Comparison of ENCODE assay signal across 12 cellular contexts in genomic region chr10:44965104-44965503, GRCh38. TPM values are rescaled to one million over a fixed set of nuclear protein-coding genes. Genes with fewer than 3 reads are reported as not detected.
DNase-seq lines count a peak whose midpoint lies in the region; ATAC-seq and TF ChIP-seq lines count a peak whose summit lies in the region.
"Had no signal": no experiment of that assay in that cellular context is flagged by ENCODE, and none has a peak within 500 bp of the region (broad histone marks: within the 10 kb centered on the region; RNA-seq: fewer than 3 reads in every experiment).

No MANE protein-coding gene starts in this region.

- H3K4me3 ChIP-seq in Karpas-422 (ENCODE audit: low read length) (no peak overlapping the region), muscle layer of duodenum (ENCODE audit: low read depth in 1 of 2, low read length in 2 of 2) (no peak overlapping the region), tibial artery (no peak overlapping the region)

- H3K36me3 Mint-ChIP-seq in activated CD8-positive, alpha-beta T cell treated with anti-CD3 and anti-CD28 coated beads, Interleukin-2, amount 10 ng/mL, durations not matched to agents 7 days and 5 days (ENCODE audit: low read depth) = no peaks in the 10 kb centered on the region

- no peaks in the 10 kb centered on the region for H3K27me3 Mint-ChIP-seq in activated CD8-positive, alpha-beta T cell treated with anti-CD3 and anti-CD28 coated beads, Interleukin-2, amount 10 ng/mL, durations not matched to agents 7 days and 5 days (ENCODE audit: low read depth)

- H3K27ac ChIP-seq in Karpas-422 (ENCODE audit: low read length) (peak overlapping the region; percentile 76), cingulate gyrus (ENCODE audit: low read depth, low read length) (peak overlapping the region; percentile 98), muscle layer of duodenum (ENCODE audit: low read length) (peak overlapping the region; percentile 24), tibial artery (peak overlapping the region; percentile 71 to 83)

- peak overlapping the region; percentile 57; the same call in 1 of the 2 replicates for H2AFZ ChIP-seq in Karpas-422 (ENCODE audit: low read length)

- H3K27ac Mint-ChIP-seq in activated CD8-positive, alpha-beta T cell treated with anti-CD3 and anti-CD28 coated beads, Interleukin-2, amount 10 ng/mL, durations not matched to agents 7 days and 5 days = no peak overlapping the region

- H3K27me3 ChIP-seq in Karpas-422 (ENCODE audit: low read length) = no peaks in the 10 kb centered on the region
- H3K27me3 ChIP-seq in muscle layer of duodenum (ENCODE audit: low read depth, low read length) = no peaks in the 10 kb centered on the region
- no peaks in the 10 kb centered on the region for H3K27me3 ChIP-seq in tibial artery

- no peak overlapping the region for H3K4me3 Mint-ChIP-seq in activated CD8-positive, alpha-beta T cell treated with anti-CD3 and anti-CD28 coated beads, Interleukin-2, amount 10 ng/mL, durations not matched to agents 7 days and 5 days

- no peaks in the 10 kb centered on the region for H4K20me1 ChIP-seq in Karpas-422 (ENCODE audit: insufficient read depth, low read depth, low read length)

- no peaks in the 10 kb centered on the region for H3K9me2 ChIP-seq in Karpas-422 (replicated peaks; ENCODE audit: insufficient read depth, low read length)

- no peaks in the 10 kb centered on the region for H3K79me2 ChIP-seq in Karpas-422 (ENCODE audit: low read length)

- H3K4me2 ChIP-seq in Karpas-422 (ENCODE audit: low read depth, low read length, poor library complexity, severe bottlenecking) = peak overlapping the region; percentile 62

- H3K36me3 ChIP-seq in Karpas-422 (ENCODE audit: insufficient read depth, low read length) (no peaks in the 10 kb centered on the region), muscle layer of duodenum (ENCODE audit: control insufficient read depth in 1 of 2, insufficient read depth in 2 of 2, low read length in 2 of 2) (peaks cover 2 to 6% of the 10 kb centered on the region in 2 donors), tibial artery (peaks cover 0 to 11% (median 9%) of the 10 kb centered on the region in 3 donors)

- CTCF ChIA-PET in activated CD8-positive, alpha-beta T cell treated with anti-CD3 and anti-CD28 coated beads, Interleukin-2, amount 10 ng/mL, durations not matched to agents 7 days and 5 days (lab: Charles Lee) = interaction anchor here (1.3 to 7.7 kb wide), 2 partner anchors 32 to 101 kb away, joined by 3 to 53 read pairs; no protein-coding TSS in a partner anchor

- peak overlapping the region; percentile 56; the same call in 1 of the 2 replicates for H3K9ac ChIP-seq in Karpas-422 (ENCODE audit: low read length)

- H3K4me1 Mint-ChIP-seq in activated CD8-positive, alpha-beta T cell treated with anti-CD3 and anti-CD28 coated beads, Interleukin-2, amount 10 ng/mL, durations not matched to agents 7 days and 5 days (ENCODE audit: low read depth) = peaks cover 36% of the 10 kb centered on the region

- H3K9me3 ChIP-seq in Karpas-422 (ENCODE audit: low read length) = no peaks in the 10 kb centered on the region
- no peaks in the 10 kb centered on the region for H3K9me3 ChIP-seq in muscle layer of duodenum (ENCODE audit: control insufficient read depth in 1 of 2, low read length in 2 of 2)
- H3K9me3 ChIP-seq in tibial artery = no peaks in the 10 kb centered on the region

- no peaks in the 10 kb centered on the region for H3K9me3 Mint-ChIP-seq in activated CD8-positive, alpha-beta T cell treated with anti-CD3 and anti-CD28 coated beads, Interleukin-2, amount 10 ng/mL, durations not matched to agents 7 days and 5 days (ENCODE audit: insufficient read depth)

- intact Hi-C loops in tibial artery (cut with DNase I; ENCODE audit: low total_unique reads) = no loop called here

- peaks cover 79% of the 10 kb centered on the region for H3K4me1 ChIP-seq in Karpas-422 (ENCODE audit: low read length)
- H3K4me1 ChIP-seq in muscle layer of duodenum (ENCODE audit: control insufficient read depth in 1 of 2, insufficient read depth in 2 of 2, low read length in 2 of 2) = peaks cover 30 to 53% of the 10 kb centered on the region in 2 donors
- peaks cover 0 to 93% (median 73%) of the 10 kb centered on the region in 4 donors for H3K4me1 ChIP-seq in tibial artery

- DNase-seq in Karpas-422 (no peak), tibial artery (no peak), OCI-M2 (lab: John Stamatoyannopoulos, UW; ENCODE audit: unreplicated experiment) (no peak)
- DNase-seq in activated CD8-positive, alpha-beta T cell treated with anti-CD3 and anti-CD28 coated beads, Interleukin-2, amount 10 ng/mL, durations not matched to agents 7 days and 5 days = no peak
- DNase-seq: activated naive CD4-positive, alpha-beta T cell treated with anti-CD3 and anti-CD28 coated beads, Interleukin-2, amount 50 U/mL, for 16 hours; dermis blood vessel endothelial cell; stimulated activated CD4-positive, alpha-beta T cell treated with anti-CD3 and anti-CD28 coated beads, Interleukin-2, amount 100 ng/mL, for 24 hours; stimulated activated naive CD4-positive, alpha-beta T cell treated with Interleukin-2 at 50 U/mL for 16 hours; T1000 had no signal

- TF ChIP-seq CTCF in tibial artery (IDR thresholded peaks at IDR 0.05) = no peak

- POLR2A ChIA-PET in activated CD8-positive, alpha-beta T cell treated with anti-CD3 and anti-CD28 coated beads, Interleukin-2, amount 10 ng/mL, durations not matched to agents 7 days and 5 days (lab: Charles Lee) = no interaction called here

- no peak for ATAC-seq in activated CD8-positive, alpha-beta T cell treated with anti-CD3 and anti-CD28 coated beads, Interleukin-2, amount 10 ng/mL, durations not matched to agents 7 days and 5 days
- no peak for ATAC-seq in HG03520 (IDR thresholded peaks at IDR 0.05; ENCODE audit: unreplicated experiment)

RNA-seq across cellular contexts. Expression of gene RASSF4, which starts 5.5 kb away (rescaled TPM):
- total RNA-seq in Karpas-422 (2014; rRNA removed; shearing (Covaris generic); ENCODE audit: low replicate concordance) = 3.6 and 7.1 TPM in 2 replicates
- 1 to 10 TPM in 1 of 2 experiments, under 1 TPM in 1; 0.76 to 1.6 TPM for total RNA-seq in activated CD8-positive, alpha-beta T cell treated with anti-CD3 and anti-CD28 coated beads, Interleukin-2, amount 10 ng/mL, durations not matched to agents 7 days and 5 days

RNA-seq across cellular contexts. Expression of gene DEPP1, which starts 13.5 kb away (rescaled TPM):
- not detected in 2 replicates for total RNA-seq in Karpas-422 (2014; rRNA removed; shearing (Covaris generic); ENCODE audit: low replicate concordance)
- not detected for total RNA-seq in activated CD8-positive, alpha-beta T cell treated with anti-CD3 and anti-CD28 coated beads, Interleukin-2, amount 10 ng/mL, durations not matched to agents 7 days and 5 days

RNA-seq across cellular contexts. Expression of gene ZNF22, which starts 35.6 kb away (rescaled TPM):
- 34.9 and 53.2 TPM in 2 replicates for total RNA-seq in Karpas-422 (2014; rRNA removed; shearing (Covaris generic); ENCODE audit: low replicate concordance)
- total RNA-seq in activated CD8-positive, alpha-beta T cell treated with anti-CD3 and anti-CD28 coated beads, Interleukin-2, amount 10 ng/mL, durations not matched to agents 7 days and 5 days = 10 to 100 TPM; 44.6 to 45.2 TPM

RNA-seq across cellular contexts. Expression of gene TMEM72, which starts 54.0 kb away (rescaled TPM):
- not detected in 2 replicates for total RNA-seq in Karpas-422 (2014; rRNA removed; shearing (Covaris generic); ENCODE audit: low replicate concordance)
- total RNA-seq in activated CD8-positive, alpha-beta T cell treated with anti-CD3 and anti-CD28 coated beads, Interleukin-2, amount 10 ng/mL, durations not matched to agents 7 days and 5 days = not detected
- total RNA-seq: dermis blood vessel endothelial cell had no signal

Comparison
In these comparisons a context has a peak if more than half of its experiments do, and no peak if none do; other contexts are left out.
1. H3K27ac ChIP-seq: peak in every context shown above with its lines; median percentile 98 in cingulate gyrus; 77 in tibial artery; 76 in Karpas-422; 24 in muscle layer of duodenum.